ENCODE assay signal across 11 cellular contexts in the genomic region with DNA sequence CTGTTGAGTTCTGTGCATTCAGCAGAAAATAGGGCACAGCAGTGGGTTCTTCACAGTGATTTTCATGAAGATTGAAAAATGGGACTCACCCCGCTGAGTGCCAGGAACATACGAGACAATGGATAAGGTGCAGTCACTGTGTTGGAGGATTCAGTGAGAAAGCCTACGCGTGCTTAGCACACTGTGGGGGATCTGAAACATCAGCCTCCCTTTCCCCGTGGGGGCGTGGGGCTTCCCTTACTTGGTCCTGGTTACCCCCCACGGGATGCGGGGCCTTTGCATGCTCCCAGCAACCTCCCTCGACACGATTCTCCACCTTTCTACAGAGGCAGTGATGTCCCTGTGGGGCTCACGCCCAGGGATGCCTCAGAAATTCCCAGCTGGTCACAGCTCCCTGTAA.
"Had no signal": no experiment of that assay in that cellular context is flagged by ENCODE, and none has a peak within 500 bp of the region (broad histone marks: within the 10 kb centered on the region; RNA-seq: fewer than 3 reads in every experiment).

No MANE protein-coding gene starts in this region.

- H3K4me1 ChIP-seq: HAP-1 had no signal

- H3K9me3 ChIP-seq: HAP-1 had no signal

- H3K27ac ChIP-seq: GM23248 had no signal

- ATAC-seq: GM23338, HCT116 had no signal

- H3K4me3 ChIP-seq: GM23248, GM23338, HAP-1 had no signal

- H3K9ac ChIP-seq: GM23248 had no signal

- DNase-seq: GM23248, GOT3, H7, H9, HCEC 1CT, HFFc6 had no signal

- FAIRE-seq: H1, H54 had no signal

- H3K36me3 ChIP-seq: HAP-1 had no signal
